7 cellular contexts compared by ENCODE assay signal in genomic region chr1:205456868-205457724, GRCh38. TPM values are rescaled to one million over a fixed set of nuclear protein-coding genes. Genes with fewer than 3 reads are reported as not detected.
DNase-seq lines count a peak whose midpoint lies in the region; ATAC-seq and TF ChIP-seq lines count a peak whose summit lies in the region.

No MANE protein-coding gene starts in this region.

- H3K36me3 ChIP-seq in H7 (replicated peaks; ENCODE audit: control insufficient read depth, insufficient read depth, low read length) (no peaks in the 10 kb centered on the region), psoas muscle (ENCODE audit: insufficient read depth in 1 of 2, low read depth in 1 of 2) (no peaks in the 10 kb centered on the region)

- intact Hi-C loops in psoas muscle (cut with DNase I) = no loop called here

- no peaks in the 10 kb centered on the region for H3K9me3 ChIP-seq in psoas muscle

- no peak for TF ChIP-seq CTCF in coronary artery (IDR thresholded peaks at IDR 0.05)
- no peak for TF ChIP-seq CTCF in psoas muscle (IDR thresholded peaks at IDR 0.05)

- H3K27ac ChIP-seq in coronary artery (no peak overlapping the region), psoas muscle (no peak overlapping the region)

- WGBS in psoas muscle, 3 donors = 0 to 3% (median 2%) methylated on average over 41 to 73 of the region's 74 CpGs

- ATAC-seq in psoas muscle (no peak), GM19328 (IDR thresholded peaks at IDR 0.05; ENCODE audit: unreplicated experiment) (no peak)

- H3K27me3 ChIP-seq in H7 (ENCODE audit: control insufficient read depth, insufficient read depth, low read length) (peaks cover 16% of the 10 kb centered on the region), psoas muscle (ENCODE audit: insufficient read depth in 3 of 3, low read length in 2 of 3) (peaks cover 0 to 90% (median 39%) of the 10 kb centered on the region in 3 donors)

- peak overlapping the region; percentile 80 for H3K4me3 ChIP-seq in H7 (ENCODE audit: insufficient read depth, low read depth, low read length)
- peak overlapping the region; percentile 53 for H3K4me3 ChIP-seq in coronary artery
- H3K4me3 ChIP-seq in psoas muscle = peak overlapping the region; percentile 37

- DNase-seq in H7 = peak; percentile 95
- peak; percentile 88 for DNase-seq in NCI-H2227 treated with DMSO at 0.1 percent for 48 hours (lab: John Stamatoyannopoulos, UW)
- DNase-seq in coronary artery (ENCODE audit: low spot score) = no peak
- DNase-seq in psoas muscle = no peak
- DNase-seq in hippocampal formation (lab: John Stamatoyannopoulos, UW) = no peak
- DNase-seq in NCI-H446 treated with DMSO at 0.1 percent for 48 hours (lab: John Stamatoyannopoulos, UW) = no peak

- peaks cover 12% of the 10 kb centered on the region for H3K4me1 ChIP-seq in psoas muscle

RNA-seq across cellular contexts. Expression of gene BLACAT1, which starts 1.3 kb away (rescaled TPM):
- total RNA-seq in H7 (2014; rRNA removed; shearing (Covaris generic)) = 6.7 and 9.0 TPM in 2 replicates
- not detected for total RNA-seq in psoas muscle
- polyA plus RNA-seq in psoas muscle = not detected

RNA-seq across cellular contexts. Expression of gene LEMD1, which starts 35.2 kb away (rescaled TPM):
- total RNA-seq in H7 (2014; rRNA removed; shearing (Covaris generic)) = 19.4 and 25.1 TPM in 2 replicates
- total RNA-seq in psoas muscle = not detected
- not detected for polyA plus RNA-seq in psoas muscle

RNA-seq across cellular contexts. Expression of gene CDK18, which starts 47.4 kb away (rescaled TPM):
- 48.3 and 52.0 TPM in 2 replicates for total RNA-seq in H7 (2014; rRNA removed; shearing (Covaris generic))
- 10 to 100 TPM in 1 of 4 donors, 1 to 10 TPM in 3; 3.9 to 11.9 (median 6.0) TPM for total RNA-seq in psoas muscle
- 1 to 10 TPM; 1.5 to 2.1 (median 1.6) TPM for polyA plus RNA-seq in psoas muscle

Comparison
In these comparisons a context has a peak if more than half of its experiments do, and no peak if none do; other contexts are left out.
1. DNase-seq: peak in H7 (single experiment) and NCI-H2227 treated with DMSO at 0.1 percent for 48 hours (single experiment); none in coronary artery (single experiment), psoas muscle (0 of 2), hippocampal formation (0 of 2) and NCI-H446 treated with DMSO at 0.1 percent for 48 hours (single experiment).
2. RNA of gene LEMD1, which starts 35.2 kb away (total RNA-seq): 19.4 to 25.1 TPM in H7; not detected in psoas muscle; every median in the first group is over 10 times any median in the second.
3. Peak in every context shown above with its lines, with median percentiles within 50 percentile points of each other: H3K4me3 ChIP-seq.